8 cellular contexts compared by ENCODE assay signal in the genomic region with DNA sequence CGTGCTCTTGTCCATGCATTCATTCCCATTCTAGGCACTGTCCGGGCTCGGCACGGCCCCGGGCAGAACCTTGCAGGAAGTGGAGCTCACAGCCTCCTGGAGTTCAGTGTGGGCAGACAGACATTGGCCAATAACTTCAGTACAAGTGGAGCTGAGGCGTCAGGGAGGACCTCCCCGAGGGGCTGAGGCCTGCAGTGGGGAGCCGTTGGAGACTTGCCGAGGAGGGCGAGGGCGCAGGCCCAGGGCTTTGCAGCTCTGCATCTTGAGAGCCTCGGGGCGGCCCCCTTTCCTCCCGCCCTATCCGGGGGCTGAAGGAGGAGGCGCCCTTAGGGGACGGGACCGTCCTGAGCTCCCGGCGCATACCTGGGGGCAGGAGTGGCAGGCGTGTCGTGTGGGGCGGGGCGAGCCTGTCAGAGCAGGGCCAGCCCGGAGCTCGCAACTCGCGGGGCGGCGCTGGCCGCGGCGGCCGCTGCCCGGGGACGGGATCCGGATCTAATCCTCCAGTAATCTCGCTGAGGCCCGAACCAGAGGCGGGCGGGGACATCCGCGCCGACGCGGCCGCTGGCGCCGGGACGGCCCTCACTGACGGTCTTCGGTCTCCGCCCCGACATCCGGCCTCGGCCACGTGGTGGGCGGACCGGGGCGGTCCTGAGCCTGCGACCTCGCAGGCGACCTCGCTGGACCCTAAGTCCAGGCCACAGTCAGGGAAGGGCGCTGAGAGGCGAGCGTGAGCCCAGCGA. TPM values are rescaled to one million over a fixed set of nuclear protein-coding genes. Genes with fewer than 3 reads are reported as not detected.
DNase-seq lines count a peak whose midpoint lies in the region; ATAC-seq and TF ChIP-seq lines count a peak whose summit lies in the region.

Gene ACY1, plus strand, starts transcription at position 698 of the 740 bp plus-strand sequence. CDS start 530 bp downstream, outside the sequence.

- WGBS in lower leg skin, 2 donors = 1% methylated on average over 13 to 41 of the region's 68 CpGs

- peak; percentile 21 for DNase-seq in NK-92 treated with Interleukin-12 subunit alpha and Interleukin-12 subunit beta, amount 100 ng/mL, for 24 hours (lab: John Stamatoyannopoulos, UW)
- DNase-seq in NK-92 (lab: John Stamatoyannopoulos, UW; ENCODE audit: unreplicated experiment) (no peak), NCI-H510A (lab: John Stamatoyannopoulos, UW) (peak; percentile 72), dorsolateral prefrontal cortex (peak in 9 of 10 donors; percentile 53 to 87 (median 79)), lower leg skin (ENCODE audit: low spot score in 2 of 2) (peak; percentile 79 to 96)
- DNase-seq in activated CD4-positive, alpha-beta T cell treated with anti-CD3 and anti-CD28 coated beads, Interleukin-2, amount 50 U/mL, for 4 hours = peak; percentile 52 to 56
- peak; percentile 65 to 75 for DNase-seq in stimulated activated CD4-positive, alpha-beta T cell treated with anti-CD3 and anti-CD28 coated beads, Interleukin-4, amount 100 ng/mL, for 48 hours (ENCODE audit: low read depth in 2 of 2)

- no peaks in the 10 kb centered on the region for H3K27me3 ChIP-seq in dorsolateral prefrontal cortex

- TF ChIP-seq CTCF in dorsolateral prefrontal cortex (IDR thresholded peaks at IDR 0.05 in 54 of 56, conservative IDR thresholded peaks at IDR 0.05 in 2 of 56; ENCODE audit: low read depth in 1 of 56, partially characterized antibody in 56 of 56) (peak in 14 of 56 donors; percentile 2 to 55 (median 14)), lower leg skin (IDR thresholded peaks at IDR 0.05) (no peak)

- no peak for TF ChIP-seq POLR2A in lower leg skin (IDR thresholded peaks at IDR 0.05)

- intact Hi-C loops in dorsolateral prefrontal cortex (cut with DNase I) (no loop called here), lower leg skin (cut with DNase I; ENCODE audit: low total_unique reads) (no loop called here)

- peak; percentile 75 for ATAC-seq in HG02852 (IDR thresholded peaks at IDR 0.05; ENCODE audit: unreplicated experiment)

- H3K4me3 ChIP-seq in dorsolateral prefrontal cortex (peak within 1 kb of the TSS; percentile 53 to 90 (median 76)), lower leg skin (ENCODE audit: low read depth, poor library complexity, severe bottlenecking) (peak within 1 kb of the TSS; percentile 39)

- peak within 1 kb of the TSS; percentile 44 to 98 (median 94) for H3K27ac ChIP-seq in dorsolateral prefrontal cortex

RNA-seq across cellular contexts. Expression of gene ACY1, which starts in this region (rescaled TPM):
- total RNA-seq in dorsolateral prefrontal cortex (10 to 100 TPM in 116 of 120 experiments, 1 to 10 TPM in 4; 8.1 to 33.2 (median 16.3) TPM), lower leg skin (10 to 100 TPM; 16.2 to 44.2 (median 30.5) TPM)
